30 cellular contexts compared by ENCODE assay signal in genomic region chr1:246825557-246826175, GRCh38.
"Had no signal": no experiment of that assay in that cellular context is flagged by ENCODE, and none has a peak within 500 bp of the region (broad histone marks: within the 10 kb centered on the region; RNA-seq: fewer than 3 reads in every experiment).

No MANE protein-coding gene starts in this region.

- H3K36me3 ChIP-seq: gastroesophageal sphincter, heart left ventricle, neutrophil, pancreas, suprapubic skin, transverse colon, upper lobe of right lung, vagina had no signal

- H3K27ac ChIP-seq: gastroesophageal sphincter, heart left ventricle, hepatocyte, neutrophil, pancreas, suprapubic skin, transverse colon, upper lobe of right lung, vagina had no signal

- DNase-seq: cortex of kidney; effector memory CD8-positive, alpha-beta T cell; heart left ventricle; kidney; mesenchymal stem cell; mucosa of descending colon; naive B cell; pancreas; stimulated activated CD4-positive, alpha-beta T cell treated with anti-CD3 and anti-CD28 coated beads, Interleukin-12 subunit alpha, Interleukin-12 subunit beta, amount 100 ng/mL, for 4 hours; stimulated activated CD4-positive, alpha-beta T cell treated with anti-CD3 and anti-CD28 coated beads, Interleukin-1b, Interleukin-23, amount 100 ng/mL, for 48 hours; stimulated activated CD4-positive, alpha-beta T cell treated with anti-CD3 and anti-CD28 coated beads, Interleukin-4, amount 100 ng/mL, for 1 hour; stimulated activated CD8-positive, alpha-beta memory T cell treated with anti-CD3 and anti-CD28 coated beads, Interleukin-4, amount 100 ng/mL, for 48 hours; stimulated activated naive CD4-positive, alpha-beta T cell; stimulated activated naive CD8-positive, alpha-beta T cell treated with anti-CD3 and anti-CD28 coated beads, Interleukin-15, amount 100 ng/mL, for 72 hours; transverse colon; upper lobe of right lung had no signal

- H3K4me1 ChIP-seq: gastroesophageal sphincter, pancreas, suprapubic skin, transverse colon, upper lobe of right lung, vagina had no signal

- H3K4me2 ChIP-seq: hepatocyte, smooth muscle cell had no signal

- H3K9me3 ChIP-seq: pancreas, vagina had no signal

- H2AFZ ChIP-seq: hepatocyte had no signal

- H3K27ac Mint-ChIP-seq: effector memory CD8-positive, alpha-beta T cell; mesothelial cell of epicardium; natural killer cell treated with Interleukin-12 subunit alpha and Interleukin-12 subunit beta and Interleukin-15 and Interleukin-18, amount 100 ng/mL, for 72 hours; progenitor cell of endocrine pancreas; stimulated activated naive CD8-positive, alpha-beta T cell treated with anti-CD3 and anti-CD28 coated beads, Interleukin-15, amount 100 ng/mL, for 72 hours had no signal

- FAIRE-seq: endometrium, pancreas had no signal

- H3K4me3 Mint-ChIP-seq: effector memory CD8-positive, alpha-beta T cell; mesothelial cell of epicardium; natural killer cell treated with Interleukin-12 subunit alpha and Interleukin-12 subunit beta and Interleukin-15 and Interleukin-18, amount 100 ng/mL, for 72 hours; neural crest cell; stimulated activated naive CD8-positive, alpha-beta T cell treated with anti-CD3 and anti-CD28 coated beads, Interleukin-15, amount 100 ng/mL, for 72 hours had no signal

- H3K4me1 Mint-ChIP-seq: mesothelial cell of epicardium had no signal

- H3K27me3 Mint-ChIP-seq: progenitor cell of endocrine pancreas had no signal

- ATAC-seq: effector memory CD8-positive, alpha-beta T cell; gastroesophageal sphincter; heart left ventricle; left lobe of liver; mucosa of descending colon; natural killer cell treated with Interleukin-12 subunit alpha and Interleukin-12 subunit beta and Interleukin-15 and Interleukin-18, amount 100 ng/mL, for 72 hours; pancreas; sciatic nerve; stimulated activated naive CD8-positive, alpha-beta T cell treated with anti-CD3 and anti-CD28 coated beads, Interleukin-15, amount 100 ng/mL, for 72 hours; upper lobe of right lung had no signal

- H3K27me3 ChIP-seq: heart left ventricle, hepatocyte, neutrophil, pancreas, suprapubic skin, transverse colon, upper lobe of right lung, vagina had no signal

- H3K4me3 ChIP-seq: gastroesophageal sphincter, heart left ventricle, hepatocyte, lung, mucosa of descending colon, pancreas, smooth muscle cell, suprapubic skin, transverse colon, upper lobe of right lung, vagina had no signal

- H3K79me2 ChIP-seq: hepatocyte had no signal
